Comparison of ENCODE assay signal across 10 cellular contexts in genomic region chr6:139334791-139335446, GRCh38. TPM values are rescaled to one million over a fixed set of nuclear protein-coding genes. Genes with fewer than 3 reads are reported as not detected.
DNase-seq lines count a peak whose midpoint lies in the region; ATAC-seq and TF ChIP-seq lines count a peak whose summit lies in the region.
"Had no signal": no experiment of that assay in that cellular context is flagged by ENCODE, and none has a peak within 500 bp of the region (broad histone marks: within the 10 kb centered on the region; RNA-seq: fewer than 3 reads in every experiment).

No MANE protein-coding gene starts in this region.

- no peaks in the 10 kb centered on the region for H3K79me2 ChIP-seq in mammary epithelial cell (ENCODE audit: insufficient read depth, low read length)

- no peak overlapping the region for H3K4me3 Mint-ChIP-seq in WTC11

- H2AFZ ChIP-seq in mammary epithelial cell (ENCODE audit: low read depth, low read length), result peak overlapping the region; percentile 65

- H3K27ac Mint-ChIP-seq in WTC11, result no peak overlapping the region

- TF ChIP-seq CTCF in mammary epithelial cell (conservative IDR thresholded peaks at IDR 0.05 in 1 of 2, IDR thresholded peaks at IDR 0.05 in 1 of 2; ENCODE audit: extremely low read depth in 1 of 2, insufficient read depth in 1 of 2, low read depth in 1 of 2, low read length in 2 of 2) (no peak), left lung (IDR thresholded peaks at IDR 0.05) (no peak), tibial artery (IDR thresholded peaks at IDR 0.05) (no peak), WTC11 (IDR thresholded peaks at IDR 0.05) (no peak)

- DNase-seq in LHCN-M2 (ENCODE audit: low read depth), result peak; percentile 92
- DNase-seq in mammary epithelial cell, result peak; percentile 87
- DNase-seq in left lung, result no peak
- no peak for DNase-seq in tibial artery
- DNase-seq in activated naive CD4-positive, alpha-beta T cell treated with anti-CD3 and anti-CD28 coated beads, Interleukin-2, amount 50 U/mL, for 16 hours, result no peak
- no peak for DNase-seq in WTC11 (ENCODE audit: low spot score)
- DNase-seq in stimulated activated CD4-positive, alpha-beta T cell treated with anti-CD3 and anti-CD28 coated beads, Interleukin-1b, Interleukin-23, amount 100 ng/mL, for 48 hours, result no peak
- no peak for DNase-seq in mucosa of gallbladder (ENCODE audit: low spot score)
- DNase-seq: adrenal gland, NCI-H1105 treated with DMSO at 0.1 percent for 48 hours had no signal

- ATAC-seq in left lung (peak; percentile 55), WTC11 (no peak)

- no peaks in the 10 kb centered on the region for H3K27me3 Mint-ChIP-seq in WTC11 (ENCODE audit: low read depth)

- H3K9ac ChIP-seq in mammary epithelial cell (ENCODE audit: insufficient read depth, low read length), result peak overlapping the region; percentile 6

- WGBS in mammary epithelial cell (ENCODE audit: low coverage, missing lambda C conversion rate), result 15% methylated on average over 5 of the region's 5 CpGs

- H3K36me3 Mint-ChIP-seq in WTC11, result no peaks in the 10 kb centered on the region

- dilution Hi-C loops in mammary epithelial cell (cut with HindIII; ENCODE audit: low sequenced_read_pairs), result no loop called here

- BruUV-seq in mammary epithelial cell (replicated peaks; lab: Mats Ljungman, UMichigan), result TSS peak; percentile 92

- peak overlapping the region; percentile 54 for H3K4me2 ChIP-seq in mammary epithelial cell (ENCODE audit: insufficient read depth, low read depth, low read length)

- H3K9me3 Mint-ChIP-seq in WTC11, result peaks cover 4% of the 10 kb centered on the region; the same call in 1 of the 2 replicates

- H4K20me1 ChIP-seq in mammary epithelial cell (ENCODE audit: insufficient read depth, low read length), result no peaks in the 10 kb centered on the region

- H3K9me3 ChIP-seq in mammary epithelial cell (replicated peaks; ENCODE audit: insufficient read depth, low read length) (no peaks in the 10 kb centered on the region), left lung (no peaks in the 10 kb centered on the region), tibial artery (no peaks in the 10 kb centered on the region)
- H3K9me3 ChIP-seq: adrenal gland had no signal

- H3K27ac ChIP-seq in mammary epithelial cell (ENCODE audit: insufficient read depth, low read depth, low read length) (peak overlapping the region; percentile 85), left lung (peak overlapping the region in 1 of 2 donors; percentile 77), tibial artery (peak overlapping the region; percentile 40 to 42)

- CTCF ChIA-PET in mammary epithelial cell (lab: Charles Lee; ENCODE audit: low non-redundant PET), result interaction anchor here (0.6 kb wide), 1 partner anchor 26 kb away, joined by 5 read pairs; no protein-coding TSS in a partner anchor
- CTCF ChIA-PET in WTC11 (lab: Charles Lee), result interaction anchor here (0.8 to 1.5 kb wide), 2 partner anchors 84 to 85 kb away, joined by 3 to 6 read pairs; no protein-coding TSS in a partner anchor

- H3K4me1 ChIP-seq in mammary epithelial cell (ENCODE audit: insufficient read depth, low read length) (peaks cover 21% of the 10 kb centered on the region), left lung (peaks cover 6 to 51% of the 10 kb centered on the region in 2 donors), tibial artery (peaks cover 0 to 34% (median 12%) of the 10 kb centered on the region in 4 donors)
- H3K4me1 ChIP-seq: adrenal gland had no signal

- POLR2A ChIA-PET in WTC11 (lab: Charles Lee), result no interaction called here

- no peaks in the 10 kb centered on the region for H3K36me3 ChIP-seq in mammary epithelial cell (ENCODE audit: insufficient read depth, low read length)
- H3K36me3 ChIP-seq in left lung, result no peaks in the 10 kb centered on the region
- H3K36me3 ChIP-seq in tibial artery, result no peaks in the 10 kb centered on the region
- H3K36me3 ChIP-seq: adrenal gland had no signal

- in situ Hi-C loops in mammary epithelial cell (cut with MboI; ENCODE audit: low sequenced_read_pairs in 2 of 2), result no loop called here

- no peaks in the 10 kb centered on the region for H3K27me3 ChIP-seq in mammary epithelial cell (ENCODE audit: insufficient read depth, low read length)
- no peaks in the 10 kb centered on the region for H3K27me3 ChIP-seq in left lung
- H3K27me3 ChIP-seq in tibial artery, result no peaks in the 10 kb centered on the region
- H3K27me3 ChIP-seq: adrenal gland had no signal

- peaks cover 5% of the 10 kb centered on the region for H3K4me1 Mint-ChIP-seq in WTC11

- no peak overlapping the region for H3K4me3 ChIP-seq in mammary epithelial cell (replicated peaks in 1 of 3; ENCODE audit: insufficient read depth in 1 of 3, low read depth in 2 of 3, low read length in 3 of 3)
- no peak overlapping the region for H3K4me3 ChIP-seq in left lung
- H3K4me3 ChIP-seq in tibial artery, result no peak overlapping the region
- H3K4me3 ChIP-seq: adrenal gland had no signal

- intact Hi-C loops in mammary epithelial cell (cut with micrococcal nuclease), result loop anchor here (10.0 kb wide), 1 partner anchor 520 kb away; no protein-coding TSS in a partner anchor
- intact Hi-C loops in left lung (cut with DNase I), result no loop called here
- intact Hi-C loops in tibial artery (cut with DNase I; ENCODE audit: low total_unique reads), result no loop called here

TF ChIP-seq in WTC11, 78 proteins besides CTCF, POLR2A, EP300 and RAD21 (continues in another document):
- no peak for TF ChIP-seq IRF1 (CRISPR knock-in tag; IDR thresholded peaks at IDR 0.05)
- TF ChIP-seq PRDM15 (CRISPR knock-in tag; IDR thresholded peaks at IDR 0.05), result no peak
- no peak for TF ChIP-seq AFF4 (CRISPR knock-in tag; IDR thresholded peaks at IDR 0.05; ENCODE audit: borderline replicate concordance)

RNA-seq across cellular contexts. Expression of gene CITED2, which starts 39.5 kb away (rescaled TPM):
- total RNA-seq in LHCN-M2 (2014; rRNA removed) (210 and 256 TPM in 2 replicates), mammary epithelial cell (10 to 100 TPM; 26.4 to 55.8 TPM), left lung (100 to 1,000 TPM; 142 to 321 TPM), WTC11 (2021) (63.4 to 82.3 TPM (median 81.8 TPM) in 3 replicates), mucosa of gallbladder (176 TPM)
- 357 TPM for polyA plus RNA-seq in LHCN-M2 (2012)
- 17.9 TPM for polyA plus RNA-seq in mammary epithelial cell
- polyA minus RNA-seq in mammary epithelial cell, result 6.6 TPM

RNA-seq across cellular contexts. Expression of gene TXLNB, which starts 43.1 kb away (rescaled TPM):
- total RNA-seq in LHCN-M2 (2014; rRNA removed), result 1.2 and 2.1 TPM in 2 replicates
- 0.09 TPM for polyA plus RNA-seq in LHCN-M2 (2012)
- not detected for total RNA-seq in mammary epithelial cell
- not detected for polyA plus RNA-seq in mammary epithelial cell
- polyA minus RNA-seq in mammary epithelial cell, result not detected
- total RNA-seq in left lung, result under 1 TPM; 0.55 to 0.73 TPM
- total RNA-seq in WTC11 (2021), result 0.07 to 0.16 TPM (median 0.15 TPM) in 3 replicates
- total RNA-seq in mucosa of gallbladder, result 0.75 TPM

Comparison
In these comparisons a context has a peak if more than half of its experiments do, and no peak if none do; other contexts are left out.
1. DNase-seq: peak in LHCN-M2 (single experiment) and mammary epithelial cell (single experiment); none in left lung (0 of 2), tibial artery (0 of 2), activated naive CD4-positive, alpha-beta T cell treated with anti-CD3 and anti-CD28 coated beads, Interleukin-2, amount 50 U/mL, for 16 hours (single experiment), WTC11 (single experiment), stimulated activated CD4-positive, alpha-beta T cell treated with anti-CD3 and anti-CD28 coated beads, Interleukin-1b, Interleukin-23, amount 100 ng/mL, for 48 hours (single experiment) and mucosa of gallbladder (single experiment).